In genomic region chr4:161359491-161359890, GRCh38 we compare ENCODE assay signal across 1 cellular context.
A peak's percentile ranks its signal among the peaks of the same experiment; 100 is the strongest.
TF ChIP-seq lines count a peak whose summit lies in the region.

No MANE protein-coding gene starts in this region.

TF ChIP-seq in GM12878, 131 proteins besides CTCF, POLR2A, EP300 and RAD21 (continued from another document):
- 0 out of 2 replicates have a peak, but pooled peaks have one; percentile 20 for TF ChIP-seq CREB1 (IDR thresholded peaks at IDR 0.05; ENCODE audit: low read depth)
- no peak for TF ChIP-seq E4F1 (IDR thresholded peaks at IDR 0.05; ENCODE audit: borderline replicate concordance, partially characterized antibody)
- no peak for TF ChIP-seq NBN (IDR thresholded peaks at IDR 0.05)
- peak in 1 of 2 experiments; percentile 62; a peak in 3 of 4 replicates for TF ChIP-seq IKZF2 (IDR thresholded peaks at IDR 0.05)
- no peak for TF ChIP-seq GATAD2B (conservative IDR thresholded peaks at IDR 0.05; ENCODE audit: low read depth)
- no peak for TF ChIP-seq ZNF687 (IDR thresholded peaks at IDR 0.05)
- no peak for TF ChIP-seq EGR1 (IDR thresholded peaks at IDR 0.05; ENCODE audit: borderline replicate concordance in 1 of 2, low read depth in 2 of 2, low read length in 2 of 2)
- TF ChIP-seq TARDBP (IDR thresholded peaks at IDR 0.05; ENCODE audit: borderline replicate concordance): no peak
- TF ChIP-seq NR2F1 (conservative IDR thresholded peaks at IDR 0.05): peak; percentile 85
- peak; percentile 81 for TF ChIP-seq MTA2 (IDR thresholded peaks at IDR 0.05; ENCODE audit: low read depth)
- TF ChIP-seq KLF5 (IDR thresholded peaks at IDR 0.05; ENCODE audit: partially characterized antibody): no peak
